Comparison of ENCODE assay signal across 8 cellular contexts in the genomic region with DNA sequence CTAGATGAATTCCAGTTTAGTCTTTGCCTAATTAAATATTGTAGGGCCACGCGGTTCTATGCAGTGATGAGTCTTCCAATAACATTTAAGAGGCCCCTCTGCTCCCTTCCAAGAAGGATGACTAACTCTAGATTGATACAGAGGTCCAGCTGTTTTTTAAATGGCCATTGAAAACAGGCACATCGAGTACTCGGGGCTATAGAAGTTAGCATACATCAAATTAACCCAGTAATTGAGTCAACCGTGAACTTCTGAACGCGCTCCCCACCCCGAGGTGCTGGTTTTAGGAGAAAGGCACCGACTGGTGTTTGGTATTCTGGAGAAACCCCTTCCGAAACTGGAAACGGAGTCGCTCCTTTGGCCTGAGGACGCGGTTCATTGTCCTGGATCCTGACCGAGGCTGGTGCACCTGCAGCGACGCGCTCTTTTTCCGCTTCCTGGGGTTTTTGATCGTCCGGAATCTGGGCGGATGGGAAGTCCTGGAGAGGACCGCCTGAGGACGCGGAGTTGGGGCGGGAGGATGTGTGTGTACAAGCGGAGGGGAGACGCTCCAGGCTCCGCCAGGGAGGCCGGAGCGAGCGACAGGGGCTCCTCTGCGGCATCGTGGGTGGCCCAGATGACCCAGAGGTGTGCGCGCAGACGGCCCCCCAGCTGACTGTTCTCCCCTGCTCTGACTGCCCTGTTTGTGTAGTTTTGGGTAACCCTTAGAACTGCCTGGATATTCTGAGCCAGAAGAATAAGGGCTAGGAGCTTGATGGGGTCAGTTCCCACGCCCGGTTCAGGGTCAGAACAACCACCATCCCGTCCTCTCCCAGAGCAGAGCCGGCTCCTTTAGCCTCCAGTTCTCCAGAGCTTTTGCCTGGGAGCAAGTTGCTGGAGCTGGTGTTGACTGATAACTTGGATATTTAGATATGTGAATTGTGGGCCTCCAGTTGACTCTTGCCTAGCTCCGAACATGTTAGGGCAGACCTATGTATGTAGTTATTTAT. TPM values are rescaled to one million over a fixed set of nuclear protein-coding genes. Genes with fewer than 3 reads are reported as not detected.
A peak's percentile ranks its signal among the peaks of the same experiment; 100 is the strongest.
DNase-seq lines count a peak whose midpoint lies in the region; ATAC-seq and TF ChIP-seq lines count a peak whose summit lies in the region.

No MANE protein-coding gene starts in this region.

- ATAC-seq in GM21576 (IDR thresholded peaks at IDR 0.05; ENCODE audit: unreplicated experiment), result peak; percentile 34
- no peak for ATAC-seq in HG03469 (IDR thresholded peaks at IDR 0.05; ENCODE audit: unreplicated experiment)

- peak overlapping the region; percentile 84 for H3K4me3 ChIP-seq in colonic mucosa

- H3K27me3 ChIP-seq in colonic mucosa, result no peaks in the 10 kb centered on the region

- DNase-seq in DMS153 (lab: John Stamatoyannopoulos, UW) (peak; percentile 79), M059J (ENCODE audit: low read depth) (peak; percentile 63), colonic mucosa (peak; percentile 87), kidney tubule cell (ENCODE audit: low spot score) (peak; percentile 89)
- peak; percentile 16 for DNase-seq in activated CD4-positive, CD25-positive, alpha-beta regulatory T cell treated with anti-CD3 and anti-CD28 coated beads, Interleukin-2, amount 50 U/mL, for 16 hours (ENCODE audit: low read depth, low spot score)
- peak; percentile 6 to 11 for DNase-seq in stimulated activated CD4-positive, alpha-beta T cell treated with anti-CD3 and anti-CD28 coated beads, Interleukin-15, amount 100 ng/mL, for 1 hour (ENCODE audit: low read depth in 1 of 2, low spot score in 1 of 2)

- peak overlapping the region; percentile 88 for H3K27ac ChIP-seq in colonic mucosa

- peak overlapping the region; percentile 82 to 88 for H3K9ac ChIP-seq in colonic mucosa (ENCODE audit: low read depth in 2 of 2, low read length in 2 of 2)

- no peaks in the 10 kb centered on the region for H3K4me1 ChIP-seq in colonic mucosa

- TF ChIP-seq CTCF in colonic mucosa (IDR thresholded peaks at IDR 0.05), result no peak

- no peaks in the 10 kb centered on the region for H3K9me3 ChIP-seq in colonic mucosa

- intact Hi-C loops in colonic mucosa (cut with DNase I), result no loop called here

- no peaks in the 10 kb centered on the region for H3K36me3 ChIP-seq in colonic mucosa

RNA-seq across cellular contexts. Expression of a gene that starts 0.7 kb away (rescaled TPM):
- 5.3 and 7.0 TPM in 2 replicates for total RNA-seq in M059J (2014; rRNA removed; shearing (Covaris generic))
- total RNA-seq in colonic mucosa, result 10 to 100 TPM; 11.1 to 18.5 TPM

RNA-seq across cellular contexts. Expression of a gene that starts 29.3 kb away (rescaled TPM):
- total RNA-seq in M059J (2014; rRNA removed; shearing (Covaris generic)), result not detected in 2 replicates
- total RNA-seq in colonic mucosa, result under 1 TPM; 0.77 to 0.96 TPM

Comparison
In these comparisons a context has a peak if more than half of its experiments do, and no peak if none do; other contexts are left out.
1. DNase-seq: peak in every context shown above with its lines; median percentile 89 in kidney tubule cell; 87 in colonic mucosa; 79 in DMS153; 63 in M059J; 16 in activated CD4-positive, CD25-positive, alpha-beta regulatory T cell treated with anti-CD3 and anti-CD28 coated beads, Interleukin-2, amount 50 U/mL, for 16 hours; 8 in stimulated activated CD4-positive, alpha-beta T cell treated with anti-CD3 and anti-CD28 coated beads, Interleukin-15, amount 100 ng/mL, for 1 hour.